ENCODE assay signal across 8 cellular contexts in genomic region chr9:2016411-2017208, GRCh38. TPM values are rescaled to one million over a fixed set of nuclear protein-coding genes. Genes with fewer than 3 reads are reported as not detected.
DNase-seq lines count a peak whose midpoint lies in the region; ATAC-seq and TF ChIP-seq lines count a peak whose summit lies in the region.

No MANE protein-coding gene starts in this region.

- peak overlapping the region; percentile 87 for H2AFZ ChIP-seq in Karpas-422 (ENCODE audit: low read length)

- H3K36me3 ChIP-seq in Karpas-422 (ENCODE audit: insufficient read depth, low read length) (no peaks in the 10 kb centered on the region), rectal smooth muscle tissue (ENCODE audit: control insufficient read depth, insufficient read depth, low read length) (no peaks in the 10 kb centered on the region), uterus (no peaks in the 10 kb centered on the region)

- peaks cover 34% of the 10 kb centered on the region for H3K4me1 ChIP-seq in Karpas-422 (ENCODE audit: low read length)
- H3K4me1 ChIP-seq in rectal smooth muscle tissue (ENCODE audit: control insufficient read depth, insufficient read depth, low read length), result peaks cover 10% of the 10 kb centered on the region
- peaks cover 0 to 7% of the 10 kb centered on the region in 2 donors for H3K4me1 ChIP-seq in uterus

- H3K9me3 ChIP-seq in Karpas-422 (ENCODE audit: low read length) (no peaks in the 10 kb centered on the region), uterus (no peaks in the 10 kb centered on the region)

- H3K9ac ChIP-seq in Karpas-422 (ENCODE audit: low read length) (peak overlapping the region; percentile 90), rectal smooth muscle tissue (ENCODE audit: low read length) (peak overlapping the region; percentile 96)

- H3K4me1 Mint-ChIP-seq in T-helper 1 cell treated with Interleukin-12 subunit alpha and Interleukin-12 subunit beta and Interleukin-4 antibody, amounts not matched to agents 30 μg/mL and 1 μg/mL, for 36 hours (ENCODE audit: low read depth), result peaks cover 58% of the 10 kb centered on the region

- no peaks in the 10 kb centered on the region for H3K9me3 Mint-ChIP-seq in T-helper 1 cell treated with Interleukin-12 subunit alpha and Interleukin-12 subunit beta and Interleukin-4 antibody, amounts not matched to agents 30 μg/mL and 1 μg/mL, for 36 hours

- peak overlapping the region; percentile 96 for H3K4me3 Mint-ChIP-seq in T-helper 1 cell treated with Interleukin-12 subunit alpha and Interleukin-12 subunit beta and Interleukin-4 antibody, amounts not matched to agents 30 μg/mL and 1 μg/mL, for 36 hours

- no peak for ATAC-seq in GM21529 (IDR thresholded peaks at IDR 0.05; ENCODE audit: unreplicated experiment)

- intact Hi-C loops in uterus (cut with DNase I; ENCODE audit: low total_unique reads), result no loop called here

- H4K20me1 ChIP-seq in Karpas-422 (ENCODE audit: insufficient read depth, low read depth, low read length), result peaks cover 34% of the 10 kb centered on the region

- H3K4me3 ChIP-seq in Karpas-422 (ENCODE audit: low read length) (peak overlapping the region; percentile 92), rectal smooth muscle tissue (ENCODE audit: low read length) (peak overlapping the region; percentile 95), uterus (peak overlapping the region; percentile 86 to 87)

- peak in 2 of 4 experiments; percentile 18 to 32 for TF ChIP-seq CTCF in uterus (IDR thresholded peaks at IDR 0.05)

- TF ChIP-seq POLR2A in uterus (IDR thresholded peaks at IDR 0.05), result peak in 1 of 2 donors; percentile 55

- peaks cover 8% of the 10 kb centered on the region for H3K36me3 Mint-ChIP-seq in T-helper 1 cell treated with Interleukin-12 subunit alpha and Interleukin-12 subunit beta and Interleukin-4 antibody, amounts not matched to agents 30 μg/mL and 1 μg/mL, for 36 hours (ENCODE audit: low read depth)

- H3K79me2 ChIP-seq in Karpas-422 (ENCODE audit: low read length), result peaks cover 51% of the 10 kb centered on the region

- H3K27ac Mint-ChIP-seq in T-helper 1 cell treated with Interleukin-12 subunit alpha and Interleukin-12 subunit beta and Interleukin-4 antibody, amounts not matched to agents 30 μg/mL and 1 μg/mL, for 36 hours, result peak overlapping the region; percentile 100

- peaks cover 20% of the 10 kb centered on the region for H3K27me3 Mint-ChIP-seq in T-helper 1 cell treated with Interleukin-12 subunit alpha and Interleukin-12 subunit beta and Interleukin-4 antibody, amounts not matched to agents 30 μg/mL and 1 μg/mL, for 36 hours (ENCODE audit: low read depth)

- peak overlapping the region; percentile 93 for H3K4me2 ChIP-seq in Karpas-422 (ENCODE audit: low read depth, low read length, poor library complexity, severe bottlenecking)

- H3K27ac ChIP-seq in Karpas-422 (ENCODE audit: low read length), result peak overlapping the region; percentile 75; the same call in 1 of the 2 replicates
- peak overlapping the region; percentile 95 for H3K27ac ChIP-seq in rectal smooth muscle tissue (ENCODE audit: low read depth, low read length)
- peak overlapping the region; percentile 91 to 97 for H3K27ac ChIP-seq in uterus

- DNase-seq in GF-D8 (lab: John Stamatoyannopoulos, UW) (peak; percentile 65), Karpas-422 (peak; percentile 84), anterior cingulate cortex (lab: John Stamatoyannopoulos, UW) (peak; percentile 26 to 86 (median 75)), hepatic stellate cell (ENCODE audit: low spot score) (peak; percentile 88), uterus (peak; percentile 75 to 77)

- no peaks in the 10 kb centered on the region for H3K27me3 ChIP-seq in Karpas-422 (ENCODE audit: low read length)
- H3K27me3 ChIP-seq in rectal smooth muscle tissue (ENCODE audit: control insufficient read depth, insufficient read depth, low read length), result no peaks in the 10 kb centered on the region
- H3K27me3 ChIP-seq in uterus, result no peaks in the 10 kb centered on the region

- no peaks in the 10 kb centered on the region for H3K9me2 ChIP-seq in Karpas-422 (replicated peaks; ENCODE audit: insufficient read depth, low read length)

RNA-seq across cellular contexts. Expression of gene SMARCA2, which starts 1.5 kb away (rescaled TPM):
- total RNA-seq in Karpas-422 (2014; rRNA removed; shearing (Covaris generic); ENCODE audit: low replicate concordance), result 108 and 134 TPM in 2 replicates
- total RNA-seq in uterus, result 100 to 1,000 TPM in 3 of 4 donors, 10 to 100 TPM in 1; 51.7 to 251 (median 214) TPM
